1 cellular context compared by ENCODE assay signal in the genomic region with DNA sequence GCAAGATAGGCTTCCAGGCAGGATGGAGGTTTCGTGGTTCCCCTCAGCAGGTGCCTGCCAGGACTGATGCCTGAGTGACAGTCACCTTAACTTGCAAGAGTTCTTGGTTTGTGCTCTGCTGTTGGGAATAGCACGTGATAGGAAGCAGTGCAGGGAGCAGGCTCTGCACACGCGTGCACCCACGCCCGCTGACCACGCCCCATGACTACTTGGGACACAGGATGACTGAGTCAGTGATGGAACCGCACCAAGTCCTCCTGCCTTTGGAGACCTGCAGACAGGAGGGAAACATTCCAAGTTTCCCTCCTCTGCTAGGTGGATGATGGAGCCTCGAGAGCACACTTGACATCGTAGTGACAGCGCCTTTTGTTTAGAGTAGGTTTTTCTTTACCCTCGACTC.
TF ChIP-seq lines count a peak whose summit lies in the region.

No MANE protein-coding gene starts in this region.

TF ChIP-seq in H1, 55 proteins besides CTCF, POLR2A, EP300 and RAD21:
- TF ChIP-seq BRCA1 (IDR thresholded peaks at IDR 0.05; ENCODE audit: low read depth, low read length): no peak
- TF ChIP-seq SRF (IDR thresholded peaks at IDR 0.05; ENCODE audit: low read depth, low read length): no peak
- no peak for TF ChIP-seq CTBP2 (IDR thresholded peaks at IDR 0.05; ENCODE audit: borderline replicate concordance, insufficient read depth, insufficient read length, low read length)
- TF ChIP-seq, protein P1, sequence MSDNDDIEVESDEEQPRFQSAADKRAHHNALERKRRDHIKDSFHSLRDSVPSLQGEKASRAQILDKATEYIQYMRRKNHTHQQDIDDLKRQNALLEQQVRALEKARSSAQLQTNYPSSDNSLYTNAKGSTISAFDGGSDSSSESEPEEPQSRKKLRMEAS (IDR thresholded peaks at IDR 0.05): no peak
- TF ChIP-seq ASH2L (IDR thresholded peaks at IDR 0.05; ENCODE audit: low read length): no peak
- TF ChIP-seq, protein P2, sequence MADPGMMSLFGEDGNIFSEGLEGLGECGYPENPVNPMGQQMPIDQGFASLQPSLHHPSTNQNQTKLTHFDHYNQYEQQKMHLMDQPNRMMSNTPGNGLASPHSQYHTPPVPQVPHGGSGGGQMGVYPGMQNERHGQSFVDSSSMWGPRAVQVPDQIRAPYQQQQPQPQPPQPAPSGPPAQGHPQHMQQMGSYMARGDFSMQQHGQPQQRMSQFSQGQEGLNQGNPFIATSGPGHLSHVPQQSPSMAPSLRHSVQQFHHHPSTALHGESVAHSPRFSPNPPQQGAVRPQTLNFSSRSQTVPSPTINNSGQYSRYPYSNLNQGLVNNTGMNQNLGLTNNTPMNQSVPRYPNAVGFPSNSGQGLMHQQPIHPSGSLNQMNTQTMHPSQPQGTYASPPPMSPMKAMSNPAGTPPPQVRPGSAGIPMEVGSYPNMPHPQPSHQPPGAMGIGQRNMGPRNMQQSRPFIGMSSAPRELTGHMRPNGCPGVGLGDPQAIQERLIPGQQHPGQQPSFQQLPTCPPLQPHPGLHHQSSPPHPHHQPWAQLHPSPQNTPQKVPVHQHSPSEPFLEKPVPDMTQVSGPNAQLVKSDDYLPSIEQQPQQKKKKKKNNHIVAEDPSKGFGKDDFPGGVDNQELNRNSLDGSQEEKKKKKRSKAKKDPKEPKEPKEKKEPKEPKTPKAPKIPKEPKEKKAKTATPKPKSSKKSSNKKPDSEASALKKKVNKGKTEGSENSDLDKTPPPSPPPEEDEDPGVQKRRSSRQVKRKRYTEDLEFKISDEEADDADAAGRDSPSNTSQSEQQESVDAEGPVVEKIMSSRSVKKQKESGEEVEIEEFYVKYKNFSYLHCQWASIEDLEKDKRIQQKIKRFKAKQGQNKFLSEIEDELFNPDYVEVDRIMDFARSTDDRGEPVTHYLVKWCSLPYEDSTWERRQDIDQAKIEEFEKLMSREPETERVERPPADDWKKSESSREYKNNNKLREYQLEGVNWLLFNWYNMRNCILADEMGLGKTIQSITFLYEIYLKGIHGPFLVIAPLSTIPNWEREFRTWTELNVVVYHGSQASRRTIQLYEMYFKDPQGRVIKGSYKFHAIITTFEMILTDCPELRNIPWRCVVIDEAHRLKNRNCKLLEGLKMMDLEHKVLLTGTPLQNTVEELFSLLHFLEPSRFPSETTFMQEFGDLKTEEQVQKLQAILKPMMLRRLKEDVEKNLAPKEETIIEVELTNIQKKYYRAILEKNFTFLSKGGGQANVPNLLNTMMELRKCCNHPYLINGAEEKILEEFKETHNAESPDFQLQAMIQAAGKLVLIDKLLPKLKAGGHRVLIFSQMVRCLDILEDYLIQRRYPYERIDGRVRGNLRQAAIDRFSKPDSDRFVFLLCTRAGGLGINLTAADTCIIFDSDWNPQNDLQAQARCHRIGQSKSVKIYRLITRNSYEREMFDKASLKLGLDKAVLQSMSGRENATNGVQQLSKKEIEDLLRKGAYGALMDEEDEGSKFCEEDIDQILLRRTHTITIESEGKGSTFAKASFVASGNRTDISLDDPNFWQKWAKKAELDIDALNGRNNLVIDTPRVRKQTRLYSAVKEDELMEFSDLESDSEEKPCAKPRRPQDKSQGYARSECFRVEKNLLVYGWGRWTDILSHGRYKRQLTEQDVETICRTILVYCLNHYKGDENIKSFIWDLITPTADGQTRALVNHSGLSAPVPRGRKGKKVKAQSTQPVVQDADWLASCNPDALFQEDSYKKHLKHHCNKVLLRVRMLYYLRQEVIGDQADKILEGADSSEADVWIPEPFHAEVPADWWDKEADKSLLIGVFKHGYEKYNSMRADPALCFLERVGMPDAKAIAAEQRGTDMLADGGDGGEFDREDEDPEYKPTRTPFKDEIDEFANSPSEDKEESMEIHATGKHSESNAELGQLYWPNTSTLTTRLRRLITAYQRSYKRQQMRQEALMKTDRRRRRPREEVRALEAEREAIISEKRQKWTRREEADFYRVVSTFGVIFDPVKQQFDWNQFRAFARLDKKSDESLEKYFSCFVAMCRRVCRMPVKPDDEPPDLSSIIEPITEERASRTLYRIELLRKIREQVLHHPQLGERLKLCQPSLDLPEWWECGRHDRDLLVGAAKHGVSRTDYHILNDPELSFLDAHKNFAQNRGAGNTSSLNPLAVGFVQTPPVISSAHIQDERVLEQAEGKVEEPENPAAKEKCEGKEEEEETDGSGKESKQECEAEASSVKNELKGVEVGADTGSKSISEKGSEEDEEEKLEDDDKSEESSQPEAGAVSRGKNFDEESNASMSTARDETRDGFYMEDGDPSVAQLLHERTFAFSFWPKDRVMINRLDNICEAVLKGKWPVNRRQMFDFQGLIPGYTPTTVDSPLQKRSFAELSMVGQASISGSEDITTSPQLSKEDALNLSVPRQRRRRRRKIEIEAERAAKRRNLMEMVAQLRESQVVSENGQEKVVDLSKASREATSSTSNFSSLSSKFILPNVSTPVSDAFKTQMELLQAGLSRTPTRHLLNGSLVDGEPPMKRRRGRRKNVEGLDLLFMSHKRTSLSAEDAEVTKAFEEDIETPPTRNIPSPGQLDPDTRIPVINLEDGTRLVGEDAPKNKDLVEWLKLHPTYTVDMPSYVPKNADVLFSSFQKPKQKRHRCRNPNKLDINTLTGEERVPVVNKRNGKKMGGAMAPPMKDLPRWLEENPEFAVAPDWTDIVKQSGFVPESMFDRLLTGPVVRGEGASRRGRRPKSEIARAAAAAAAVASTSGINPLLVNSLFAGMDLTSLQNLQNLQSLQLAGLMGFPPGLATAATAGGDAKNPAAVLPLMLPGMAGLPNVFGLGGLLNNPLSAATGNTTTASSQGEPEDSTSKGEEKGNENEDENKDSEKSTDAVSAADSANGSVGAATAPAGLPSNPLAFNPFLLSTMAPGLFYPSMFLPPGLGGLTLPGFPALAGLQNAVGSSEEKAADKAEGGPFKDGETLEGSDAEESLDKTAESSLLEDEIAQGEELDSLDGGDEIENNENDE (IDR thresholded peaks at IDR 0.05; ENCODE audit: insufficient replicate concordance, low read length): no peak
- no peak for TF ChIP-seq SAP30 (IDR thresholded peaks at IDR 0.05; ENCODE audit: insufficient read depth, insufficient replicate concordance, low read length)
- no peak for TF ChIP-seq CEBPB (IDR thresholded peaks at IDR 0.05; ENCODE audit: low read depth, low read length)
- TF ChIP-seq HDAC6 (IDR thresholded peaks at IDR 0.05; ENCODE audit: low read depth, low read length): no peak
- TF ChIP-seq NRF1 (IDR thresholded peaks at IDR 0.05; ENCODE audit: low read depth, low read length): no peak
- no peak for TF ChIP-seq EZH2 (IDR thresholded peaks at IDR 0.05; ENCODE audit: low read depth, low read length, severe bottlenecking)
- no peak for TF ChIP-seq NANOG (IDR thresholded peaks at IDR 0.05; ENCODE audit: insufficient read depth, low read depth, low read length, poor library complexity, severe bottlenecking)
- TF ChIP-seq HDAC2 (IDR thresholded peaks at IDR 0.05; ENCODE audit: borderline replicate concordance in 1 of 2, low read depth in 2 of 2, low read length in 2 of 2): no peak
- TF ChIP-seq KDM5A (IDR thresholded peaks at IDR 0.05; ENCODE audit: low read length): no peak
- TF ChIP-seq SP1 (IDR thresholded peaks at IDR 0.05; ENCODE audit: low read depth, low read length): no peak
- no peak for TF ChIP-seq CHD1 (IDR thresholded peaks at IDR 0.05; ENCODE audit: low read depth, low read length)
- no peak for TF ChIP-seq POU5F1 (IDR thresholded peaks at IDR 0.05; ENCODE audit: low read depth, low read length)
- no peak for TF ChIP-seq YY1 (IDR thresholded peaks at IDR 0.05; ENCODE audit: low read depth, low read length)
- no peak for TF ChIP-seq RXRA (IDR thresholded peaks at IDR 0.05; ENCODE audit: insufficient read depth, low read depth, low read length)
